Comparison of ENCODE assay signal across 20 cellular contexts in the genomic region with DNA sequence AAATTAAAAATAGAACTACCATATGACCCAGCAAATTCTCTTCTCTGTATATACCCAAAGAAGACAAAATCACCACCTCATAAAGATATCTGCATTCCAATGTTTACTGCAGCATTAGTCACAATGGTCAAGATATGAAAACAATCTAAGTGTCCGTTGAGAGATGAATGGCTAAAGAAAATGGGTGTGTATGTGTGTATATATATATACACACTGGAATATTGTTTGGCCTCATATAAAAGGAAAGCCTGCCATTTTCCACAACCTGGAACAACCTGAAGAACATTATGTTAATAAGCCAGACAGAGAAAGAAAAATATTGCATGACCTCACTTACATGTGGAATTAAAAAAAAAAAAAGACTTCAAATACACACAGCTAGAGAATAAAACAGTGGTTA. TPM values are rescaled to one million over a fixed set of nuclear protein-coding genes. Genes with fewer than 3 reads are reported as not detected.
DNase-seq lines count a peak whose midpoint lies in the region; ATAC-seq and TF ChIP-seq lines count a peak whose summit lies in the region.
"Had no signal": no experiment of that assay in that cellular context is flagged by ENCODE, and none has a peak within 500 bp of the region (broad histone marks: within the 10 kb centered on the region; RNA-seq: fewer than 3 reads in every experiment).

No MANE protein-coding gene starts in this region.

- no peaks in the 10 kb centered on the region for H3K79me2 ChIP-seq in osteoblast (ENCODE audit: insufficient read depth, low read length)

- TF ChIP-seq CTCF in cardiac fibroblast (IDR thresholded peaks at IDR 0.05; ENCODE audit: low read depth, low read length): no peak
- no peak for TF ChIP-seq CTCF in osteoblast (IDR thresholded peaks at IDR 0.05; ENCODE audit: extremely low read depth, low read depth, low read length)
- no peak for TF ChIP-seq CTCF in endodermal cell (conservative IDR thresholded peaks at IDR 0.05)

- 83% methylated on average over 1 of the region's 1 CpG; no CpG with 5 or more reads in 1 of the 2 experiments for WGBS in endodermal cell (ENCODE audit: insufficient coverage in 1 of 2, insufficient read length in 1 of 2), 2 experiments

- H3K36me3 Mint-ChIP-seq in endodermal cell (ENCODE audit: low read depth): no peaks in the 10 kb centered on the region
- H3K36me3 Mint-ChIP-seq: CD14-positive monocyte, natural killer cell had no signal

- peaks cover 23% of the 10 kb centered on the region for H3K4me1 ChIP-seq in osteoblast (ENCODE audit: insufficient read depth, low read length)
- no peaks in the 10 kb centered on the region for H3K4me1 ChIP-seq in endodermal cell (ENCODE audit: control insufficient read depth, insufficient read depth, low read length)
- H3K4me1 ChIP-seq: heart left ventricle, left lung had no signal

- ATAC-seq in GM19023 (IDR thresholded peaks at IDR 0.05; ENCODE audit: unreplicated experiment): no peak
- ATAC-seq: heart left ventricle, left lung, natural killer cell had no signal

- peak overlapping the region; percentile 90 for H3K27ac ChIP-seq in osteoblast (ENCODE audit: low read depth, low read length)
- H3K27ac ChIP-seq in endodermal cell (ENCODE audit: low read depth, low read length): no peak overlapping the region
- H3K27ac ChIP-seq: heart left ventricle, left lung had no signal

- peak overlapping the region; percentile 60 for H3K4me2 ChIP-seq in osteoblast (ENCODE audit: insufficient read depth, low read length)

- no peak overlapping the region for H2AFZ ChIP-seq in osteoblast (ENCODE audit: low read length)

- no peak overlapping the region for H3K4me3 Mint-ChIP-seq in endodermal cell
- H3K4me3 Mint-ChIP-seq: CD14-positive monocyte; natural killer cell; T-helper 2 cell treated with Interferon-gamma antibody and Interleukin-4, amounts not matched to agents 5 μg/mL and 100 μg/mL, for 36 hours had no signal

- H4K20me1 ChIP-seq in osteoblast (ENCODE audit: insufficient read depth, low read length): no peaks in the 10 kb centered on the region

- H3K9me3 ChIP-seq in osteoblast (ENCODE audit: low read depth, low read length) (no peaks in the 10 kb centered on the region), endodermal cell (ENCODE audit: control insufficient read depth, low read length) (no peaks in the 10 kb centered on the region)
- H3K9me3 ChIP-seq: heart left ventricle, left lung had no signal

- no peaks in the 10 kb centered on the region for H3K9me3 Mint-ChIP-seq in endodermal cell
- H3K9me3 Mint-ChIP-seq: natural killer cell; T-helper 2 cell treated with Interferon-gamma antibody and Interleukin-4, amounts not matched to agents 5 μg/mL and 100 μg/mL, for 36 hours had no signal

- no peak overlapping the region for H3K27ac Mint-ChIP-seq in endodermal cell
- H3K27ac Mint-ChIP-seq: CD14-positive monocyte; natural killer cell; T-helper 2 cell treated with Interferon-gamma antibody and Interleukin-4, amounts not matched to agents 5 μg/mL and 100 μg/mL, for 36 hours had no signal

- no peaks in the 10 kb centered on the region for H3K36me3 ChIP-seq in osteoblast (ENCODE audit: insufficient read depth, low read length)
- no peaks in the 10 kb centered on the region for H3K36me3 ChIP-seq in endodermal cell (ENCODE audit: control insufficient read depth, insufficient read depth, low read length)
- H3K36me3 ChIP-seq: heart left ventricle, left lung had no signal

- H3K27me3 Mint-ChIP-seq in endodermal cell (ENCODE audit: insufficient read depth): no peaks in the 10 kb centered on the region

- H3K9ac ChIP-seq in endodermal cell (ENCODE audit: extremely low read depth, low read length, poor library complexity, severe bottlenecking): no peak overlapping the region

- H3K4me1 Mint-ChIP-seq in endodermal cell: no peaks in the 10 kb centered on the region
- H3K4me1 Mint-ChIP-seq: CD14-positive monocyte, natural killer cell had no signal

- DNase-seq in EH (ENCODE audit: low read depth) (peak; percentile 91), NCI-H226 (peak; percentile 85), cardiac fibroblast (ENCODE audit: low read depth in 2 of 2) (peak; percentile 59 to 71), osteoblast (ENCODE audit: insufficient read length, low spot score, missing footprints) (no peak), midbrain (lab: John Stamatoyannopoulos, UW) (no peak), endodermal cell (no peak), hypothalamus (lab: John Stamatoyannopoulos, UW) (no peak)
- DNase-seq: activated CD4-positive, alpha-beta T cell treated with anti-CD3 and anti-CD28 coated beads for 48 hours; activated T-cell treated with anti-CD3 and anti-CD28 coated beads, Interleukin-2, amount 50 U/mL, for 48 hours; aorta; heart left ventricle; left lung; natural killer cell; NCI-H1436 treated with DMSO at 0.1 percent for 48 hours; NCI-H524 treated with DMSO at 0.1 percent for 48 hours; retina; stimulated activated naive CD4-positive, alpha-beta T cell treated with Interleukin-2 at 50 U/mL for 16 hours had no signal

- H3K4me3 ChIP-seq in cardiac fibroblast (replicated peaks in 1 of 2; ENCODE audit: low read depth in 2 of 2, low read length in 2 of 2): no peak overlapping the region
- H3K4me3 ChIP-seq in osteoblast (ENCODE audit: insufficient read depth, low read length): no peak overlapping the region
- no peak overlapping the region for H3K4me3 ChIP-seq in endodermal cell (ENCODE audit: low read length)
- H3K4me3 ChIP-seq: heart left ventricle, left lung had no signal

- H3K27me3 ChIP-seq in osteoblast (ENCODE audit: insufficient read depth, low read length) (no peaks in the 10 kb centered on the region), endodermal cell (ENCODE audit: control insufficient read depth, insufficient read depth, low read length, poor library complexity, severe bottlenecking) (no peaks in the 10 kb centered on the region)
- H3K27me3 ChIP-seq: heart left ventricle, left lung had no signal

RNA-seq across cellular contexts. Expression of gene RBM26, which starts 29.5 kb away (rescaled TPM):
- total RNA-seq in osteoblast (32.7 and 35.5 TPM in 2 replicates), endodermal cell (10 to 100 TPM; 65.0 to 81.7 TPM)
- 61.2 TPM for polyA plus RNA-seq in endodermal cell (2013, experiment 1 of 2)
- polyA plus RNA-seq in endodermal cell (2013, experiment 2 of 2): 59.5 TPM

RNA-seq across cellular contexts. Expression of gene NDFIP2, which starts 45.4 kb away (rescaled TPM):
- total RNA-seq in osteoblast (47.1 and 56.5 TPM in 2 replicates), endodermal cell (10 to 100 TPM; 27.9 to 29.2 TPM)
- polyA plus RNA-seq in endodermal cell (2013, experiment 1 of 2): 27.3 TPM
- 26.6 TPM for polyA plus RNA-seq in endodermal cell (2013, experiment 2 of 2)
- polyA plus RNA-seq: CD14-positive monocyte had no signal

Comparison
In these comparisons a context has a peak if more than half of its experiments do, and no peak if none do; other contexts are left out.
1. DNase-seq: peak in EH (single experiment), NCI-H226 (single experiment) and cardiac fibroblast (2 of 2); none in osteoblast (single experiment), midbrain (single experiment), endodermal cell (single experiment) and hypothalamus (0 of 51).